In the genomic region with DNA sequence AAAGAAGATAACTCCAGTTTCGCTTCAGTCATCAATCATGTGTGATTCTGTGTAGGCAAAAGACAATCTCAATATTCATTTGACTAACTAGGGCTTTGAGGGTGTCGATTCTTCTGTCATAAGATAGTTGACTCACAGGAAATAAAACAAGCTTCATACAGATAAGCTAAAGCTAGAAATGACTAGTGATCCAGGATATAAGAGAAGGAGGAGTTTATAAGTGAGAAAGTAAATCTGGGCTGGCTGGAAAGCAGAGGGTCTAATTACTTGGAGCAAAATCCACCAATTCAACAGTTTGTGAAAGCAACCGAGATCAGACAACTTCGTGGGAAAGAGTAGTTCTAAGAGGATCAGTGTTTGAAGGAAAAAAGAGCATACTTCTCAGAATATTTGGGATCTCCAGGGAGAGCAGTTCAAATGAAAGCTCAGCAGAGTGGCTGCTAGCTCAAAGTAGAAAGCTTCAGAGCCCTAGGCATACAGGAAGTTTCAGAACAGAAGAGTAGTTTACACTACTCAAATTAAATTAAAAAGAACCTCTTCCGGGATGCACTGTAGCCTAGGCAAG, we compare ENCODE assay signal across 9 cellular contexts.
DNase-seq lines count a peak whose midpoint lies in the region; ATAC-seq lines count a peak whose summit lies in the region.
"Had no signal": no experiment of that assay in that cellular context is flagged by ENCODE, and none has a peak within 500 bp of the region (broad histone marks: within the 10 kb centered on the region; RNA-seq: fewer than 3 reads in every experiment).

No MANE protein-coding gene starts in this region.

- peak overlapping the region; percentile 48 for H3K27ac ChIP-seq in mesodermal cell (ENCODE audit: low read depth, low read length, severe bottlenecking)

- H3K9me3 ChIP-seq in mesodermal cell (ENCODE audit: control insufficient read depth, low read length): no peaks in the 10 kb centered on the region

- WGBS in mesodermal cell (ENCODE audit: insufficient coverage in 2 of 2), 2 experiments: 80% methylated on average over 4 of the region's 5 CpGs; no CpG with 5 or more reads in 1 of the 2 experiments

- H3K36me3 ChIP-seq in mesodermal cell (ENCODE audit: control insufficient read depth, insufficient read depth, low read length): no peaks in the 10 kb centered on the region

- DNase-seq in COLO829 (ENCODE audit: low spot score) (peak; percentile 89), HT1080 (ENCODE audit: low read depth) (peak; percentile 78), amniotic epithelial cell (ENCODE audit: low read depth) (peak; percentile 35), pons (ENCODE audit: low spot score) (no peak), NCI-H2227 treated with DMSO at 0.1 percent for 48 hours (lab: John Stamatoyannopoulos, UW) (no peak), DMS 273 (lab: John Stamatoyannopoulos, UW; ENCODE audit: unreplicated experiment) (no peak)
- DNase-seq: NCI-H2171 treated with DMSO at 0.1 percent for 48 hours had no signal

- H3K4me3 ChIP-seq in mesodermal cell (ENCODE audit: extremely low read depth, insufficient read depth, low read length, poor library complexity, severe bottlenecking): no peak overlapping the region

- no peak for ATAC-seq in HG02642 (IDR thresholded peaks at IDR 0.05; ENCODE audit: poor library complexity, unreplicated experiment)

- H3K4me1 ChIP-seq in mesodermal cell (ENCODE audit: control insufficient read depth, insufficient read depth, low read length, poor library complexity, severe bottlenecking): peaks cover 4% of the 10 kb centered on the region

Comparison
In these comparisons a context has a peak if more than half of its experiments do, and no peak if none do; other contexts are left out.
1. DNase-seq: peak in COLO829 (single experiment), HT1080 (single experiment) and amniotic epithelial cell (single experiment); none in pons (single experiment), NCI-H2227 treated with DMSO at 0.1 percent for 48 hours (single experiment) and DMS 273 (single experiment).